8 cellular contexts compared by ENCODE assay signal in the genomic region with DNA sequence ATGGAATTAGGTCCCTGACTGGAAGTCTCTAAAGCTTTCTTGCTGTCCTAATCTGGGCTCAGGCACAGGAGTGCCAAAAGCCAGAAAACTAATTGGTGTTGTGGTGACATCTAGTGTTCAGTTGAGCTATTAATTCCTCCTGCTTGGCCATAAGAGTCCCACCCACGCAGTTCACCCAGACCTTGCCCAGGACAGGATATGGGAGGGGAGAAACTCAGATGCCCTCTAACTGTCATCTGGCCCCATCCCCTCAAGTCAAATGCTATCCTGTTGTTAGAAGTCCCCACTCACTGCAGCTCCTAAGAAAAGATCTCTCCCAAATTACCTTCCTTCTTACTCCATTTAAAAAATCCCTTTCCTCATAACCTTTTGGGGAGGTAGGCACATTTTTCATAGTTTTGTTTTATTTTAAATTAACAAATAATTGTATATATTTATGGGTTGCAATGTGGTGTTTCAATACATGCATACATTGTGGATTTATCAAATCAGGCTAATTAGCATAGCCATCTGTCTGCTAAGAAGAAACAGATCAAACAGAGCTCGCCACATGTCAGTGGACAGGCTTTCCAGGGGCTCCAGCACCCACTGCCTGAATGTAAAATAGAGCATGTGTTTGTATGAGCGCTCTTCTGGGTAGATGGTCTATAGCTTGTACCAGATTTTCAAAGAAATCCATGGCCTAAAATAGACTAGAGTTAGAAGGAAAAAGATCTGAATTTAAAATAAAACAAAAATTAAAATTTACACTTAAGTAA.
DNase-seq lines count a peak whose midpoint lies in the region; ATAC-seq and TF ChIP-seq lines count a peak whose summit lies in the region.

No MANE protein-coding gene starts in this region.

- TF ChIP-seq CTCF in cardiac fibroblast (IDR thresholded peaks at IDR 0.05; ENCODE audit: low read depth, low read length), result peak; percentile 60

- ATAC-seq in GM18861 (IDR thresholded peaks at IDR 0.05; ENCODE audit: unreplicated experiment) (peak; percentile 82), HG03025 (IDR thresholded peaks at IDR 0.05; ENCODE audit: low FRiP score, unreplicated experiment) (peak; percentile 80), left colon (peak; percentile 95)

- intact Hi-C loops in left colon (cut with DNase I, micrococcal nuclease), result loop anchor here in 1 of 2 donors (10.0 kb wide), 1 partner anchor 77 kb away; no protein-coding TSS in a partner anchor

- H3K4me3 ChIP-seq in cardiac fibroblast (replicated peaks in 1 of 2; ENCODE audit: low read depth in 2 of 2, low read length in 2 of 2), result no peak overlapping the region

- DNase-seq in C1 segment of cervical spinal cord (lab: John Stamatoyannopoulos, UW) (peak in 8 of 14 donors; percentile 12 to 47 (median 26)), NCI-H1694 treated with DMSO at 0.1 percent for 48 hours (lab: John Stamatoyannopoulos, UW) (peak; percentile 90), T follicular helper cell (ENCODE audit: low read depth) (peak; percentile 3), cardiac fibroblast (ENCODE audit: low read depth in 2 of 2) (peak; percentile 93 to 94), left colon (peak; percentile 41 to 43)
- DNase-seq in stimulated activated CD8-positive, alpha-beta memory T cell treated with anti-CD3 and anti-CD28 coated beads, Interleukin-12 subunit alpha, Interleukin-12 subunit beta, amount 100 ng/mL, for 1 hour (ENCODE audit: low read depth), result peak; percentile 15

Comparison
In these comparisons a context has a peak if more than half of its experiments do, and no peak if none do; other contexts are left out.
1. DNase-seq: peak in every context shown above with its lines; median percentile 94 in cardiac fibroblast; 90 in NCI-H1694 treated with DMSO at 0.1 percent for 48 hours; 42 in left colon; 26 in C1 segment of cervical spinal cord; 15 in stimulated activated CD8-positive, alpha-beta memory T cell treated with anti-CD3 and anti-CD28 coated beads, Interleukin-12 subunit alpha, Interleukin-12 subunit beta, amount 100 ng/mL, for 1 hour; 3 in T follicular helper cell.